ENCODE assay signal across 1 cellular context in the genomic region with DNA sequence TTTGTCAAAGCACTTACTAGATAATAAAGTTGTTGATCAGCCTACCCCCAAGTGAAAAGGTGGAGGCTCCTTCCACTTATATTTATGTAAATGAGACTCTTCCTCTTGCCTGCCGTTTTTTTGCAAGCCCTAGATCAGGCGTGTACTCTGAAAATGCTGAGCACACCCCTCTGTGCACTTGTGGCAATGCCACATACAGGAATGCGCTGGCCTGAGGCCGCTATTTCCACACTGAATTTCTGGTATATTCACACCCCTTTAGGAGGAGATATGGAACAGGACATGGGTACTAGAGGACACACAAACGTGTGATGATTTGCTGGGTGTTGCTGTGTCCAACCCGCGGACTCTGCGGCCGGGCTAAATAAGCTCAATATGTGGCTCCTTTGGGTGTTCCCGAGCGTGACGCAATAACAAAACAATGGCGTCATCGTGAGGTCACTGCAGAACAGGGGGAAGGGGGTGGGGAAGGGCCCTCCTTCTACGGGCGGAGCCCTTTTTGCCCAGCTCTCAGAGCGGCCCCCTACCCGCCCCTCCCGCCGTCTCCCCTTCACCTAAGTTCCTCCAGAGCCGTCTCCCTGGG.
TF ChIP-seq lines count a peak whose summit lies in the region.

No MANE protein-coding gene starts in this region.

TF ChIP-seq in HepG2, 621 proteins besides CTCF, POLR2A, EP300 and RAD21 (continued from another document and continues in another):
- TF ChIP-seq, protein P1, sequence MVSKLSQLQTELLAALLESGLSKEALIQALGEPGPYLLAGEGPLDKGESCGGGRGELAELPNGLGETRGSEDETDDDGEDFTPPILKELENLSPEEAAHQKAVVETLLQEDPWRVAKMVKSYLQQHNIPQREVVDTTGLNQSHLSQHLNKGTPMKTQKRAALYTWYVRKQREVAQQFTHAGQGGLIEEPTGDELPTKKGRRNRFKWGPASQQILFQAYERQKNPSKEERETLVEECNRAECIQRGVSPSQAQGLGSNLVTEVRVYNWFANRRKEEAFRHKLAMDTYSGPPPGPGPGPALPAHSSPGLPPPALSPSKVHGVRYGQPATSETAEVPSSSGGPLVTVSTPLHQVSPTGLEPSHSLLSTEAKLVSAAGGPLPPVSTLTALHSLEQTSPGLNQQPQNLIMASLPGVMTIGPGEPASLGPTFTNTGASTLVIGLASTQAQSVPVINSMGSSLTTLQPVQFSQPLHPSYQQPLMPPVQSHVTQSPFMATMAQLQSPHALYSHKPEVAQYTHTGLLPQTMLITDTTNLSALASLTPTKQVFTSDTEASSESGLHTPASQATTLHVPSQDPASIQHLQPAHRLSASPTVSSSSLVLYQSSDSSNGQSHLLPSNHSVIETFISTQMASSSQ (IDR thresholded peaks at IDR 0.05; ENCODE audit: low read depth), result 0 out of 2 replicates have a peak, but pooled peaks have one; percentile 24
- TF ChIP-seq, protein P1 (CRISPR knock-in tag; IDR thresholded peaks at IDR 0.05; ENCODE audit: borderline replicate concordance), result no peak
- TF ChIP-seq ZNF350 (CRISPR knock-in tag; IDR thresholded peaks at IDR 0.05; ENCODE audit: borderline replicate concordance, low read depth) (peak; percentile 17; the same call in 1 of the 2 replicates), TEAD2 (CRISPR knock-in tag; IDR thresholded peaks at IDR 0.05) (no peak), ZNF543 (CRISPR knock-in tag; IDR thresholded peaks at IDR 0.05) (no peak), SP2 (CRISPR knock-in tag; IDR thresholded peaks at IDR 0.05) (no peak), FOXK1 (CRISPR knock-in tag; IDR thresholded peaks at IDR 0.05; ENCODE audit: borderline replicate concordance, low read depth) (no peak), KLF16 (CRISPR knock-in tag; IDR thresholded peaks at IDR 0.05) (no peak), CREB1 (IDR thresholded peaks at IDR 0.05) (peak; percentile 95), CREB1 (CRISPR knock-in tag; IDR thresholded peaks at IDR 0.05) (peak; percentile 97; the same call in 1 of the 2 replicates), ZMYM4 (CRISPR knock-in tag; IDR thresholded peaks at IDR 0.05) (no peak), SOX5 (CRISPR knock-in tag; IDR thresholded peaks at IDR 0.05; ENCODE audit: borderline replicate concordance) (no peak), HNRNPL (IDR thresholded peaks at IDR 0.05; ENCODE audit: low read depth, low read length) (no peak), ADNP (CRISPR knock-in tag; IDR thresholded peaks at IDR 0.05) (no peak), ZNF367 (CRISPR knock-in tag; IDR thresholded peaks at IDR 0.05; ENCODE audit: borderline replicate concordance) (no peak), TOE1 (CRISPR knock-in tag; IDR thresholded peaks at IDR 0.05) (no peak), ZNF251 (CRISPR knock-in tag; IDR thresholded peaks at IDR 0.05) (no peak), ZNF644 (CRISPR knock-in tag; IDR thresholded peaks at IDR 0.05; ENCODE audit: low read depth) (no peak), GATAD1 (CRISPR knock-in tag; IDR thresholded peaks at IDR 0.05) (no peak), ZNF224 (CRISPR knock-in tag; IDR thresholded peaks at IDR 0.05) (no peak), KDM4B (CRISPR knock-in tag; IDR thresholded peaks at IDR 0.05) (no peak), KDM6A (CRISPR knock-in tag; IDR thresholded peaks at IDR 0.05; ENCODE audit: low read depth) (no peak), ZSCAN9 (CRISPR knock-in tag; IDR thresholded peaks at IDR 0.05; ENCODE audit: borderline replicate concordance) (no peak), SALL2 (CRISPR knock-in tag; IDR thresholded peaks at IDR 0.05) (no peak)
- TF ChIP-seq, protein P2, sequence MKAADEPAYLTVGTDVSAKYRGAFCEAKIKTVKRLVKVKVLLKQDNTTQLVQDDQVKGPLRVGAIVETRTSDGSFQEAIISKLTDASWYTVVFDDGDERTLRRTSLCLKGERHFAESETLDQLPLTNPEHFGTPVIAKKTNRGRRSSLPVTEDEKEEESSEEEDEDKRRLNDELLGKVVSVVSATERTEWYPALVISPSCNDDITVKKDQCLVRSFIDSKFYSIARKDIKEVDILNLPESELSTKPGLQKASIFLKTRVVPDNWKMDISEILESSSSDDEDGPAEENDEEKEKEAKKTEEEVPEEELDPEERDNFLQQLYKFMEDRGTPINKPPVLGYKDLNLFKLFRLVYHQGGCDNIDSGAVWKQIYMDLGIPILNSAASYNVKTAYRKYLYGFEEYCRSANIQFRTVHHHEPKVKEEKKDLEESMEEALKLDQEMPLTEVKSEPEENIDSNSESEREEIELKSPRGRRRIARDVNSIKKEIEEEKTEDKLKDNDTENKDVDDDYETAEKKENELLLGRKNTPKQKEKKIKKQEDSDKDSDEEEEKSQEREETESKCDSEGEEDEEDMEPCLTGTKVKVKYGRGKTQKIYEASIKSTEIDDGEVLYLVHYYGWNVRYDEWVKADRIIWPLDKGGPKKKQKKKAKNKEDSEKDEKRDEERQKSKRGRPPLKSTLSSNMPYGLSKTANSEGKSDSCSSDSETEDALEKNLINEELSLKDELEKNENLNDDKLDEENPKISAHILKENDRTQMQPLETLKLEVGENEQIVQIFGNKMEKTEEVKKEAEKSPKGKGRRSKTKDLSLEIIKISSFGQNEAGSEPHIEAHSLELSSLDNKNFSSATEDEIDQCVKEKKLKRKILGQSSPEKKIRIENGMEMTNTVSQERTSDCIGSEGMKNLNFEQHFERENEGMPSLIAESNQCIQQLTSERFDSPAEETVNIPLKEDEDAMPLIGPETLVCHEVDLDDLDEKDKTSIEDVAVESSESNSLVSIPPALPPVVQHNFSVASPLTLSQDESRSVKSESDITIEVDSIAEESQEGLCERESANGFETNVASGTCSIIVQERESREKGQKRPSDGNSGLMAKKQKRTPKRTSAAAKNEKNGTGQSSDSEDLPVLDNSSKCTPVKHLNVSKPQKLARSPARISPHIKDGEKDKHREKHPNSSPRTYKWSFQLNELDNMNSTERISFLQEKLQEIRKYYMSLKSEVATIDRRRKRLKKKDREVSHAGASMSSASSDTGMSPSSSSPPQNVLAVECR (CRISPR knock-in tag; IDR thresholded peaks at IDR 0.05; ENCODE audit: borderline replicate concordance), result no peak
- TF ChIP-seq, protein P3, sequence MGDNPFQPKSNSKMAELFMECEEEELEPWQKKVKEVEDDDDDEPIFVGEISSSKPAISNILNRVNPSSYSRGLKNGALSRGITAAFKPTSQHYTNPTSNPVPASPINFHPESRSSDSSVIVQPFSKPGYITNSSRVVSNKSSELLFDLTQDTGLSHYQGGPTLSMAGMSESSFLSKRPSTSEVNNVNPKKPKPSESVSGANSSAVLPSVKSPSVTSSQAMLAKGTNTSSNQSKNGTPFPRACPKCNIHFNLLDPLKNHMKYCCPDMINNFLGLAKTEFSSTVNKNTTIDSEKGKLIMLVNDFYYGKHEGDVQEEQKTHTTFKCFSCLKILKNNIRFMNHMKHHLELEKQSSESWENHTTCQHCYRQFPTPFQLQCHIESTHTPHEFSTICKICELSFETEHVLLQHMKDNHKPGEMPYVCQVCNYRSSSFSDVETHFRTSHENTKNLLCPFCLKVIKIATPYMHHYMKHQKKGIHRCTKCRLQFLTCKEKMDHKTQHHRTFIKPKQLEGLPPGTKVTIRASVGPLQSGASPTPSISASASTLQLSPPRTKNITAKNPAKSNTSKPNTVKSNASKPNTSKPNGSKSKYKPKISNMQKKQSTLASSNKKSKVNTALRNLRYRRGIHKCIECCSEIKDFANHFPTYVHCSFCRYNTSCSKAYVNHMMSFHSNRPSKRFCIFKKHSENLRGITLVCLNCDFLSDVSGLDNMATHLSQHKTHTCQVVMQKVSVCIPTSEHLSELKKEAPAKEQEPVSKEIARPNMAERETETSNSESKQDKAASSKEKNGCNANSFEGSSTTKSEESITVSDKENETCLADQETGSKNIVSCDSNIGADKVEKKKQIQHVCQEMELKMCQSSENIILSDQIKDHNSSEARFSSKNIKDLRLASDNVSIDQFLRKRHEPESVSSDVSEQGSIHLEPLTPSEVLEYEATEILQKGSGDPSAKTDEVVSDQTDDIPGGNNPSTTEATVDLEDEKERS (CRISPR knock-in tag; IDR thresholded peaks at IDR 0.05), result no peak
- TF ChIP-seq, protein P4, sequence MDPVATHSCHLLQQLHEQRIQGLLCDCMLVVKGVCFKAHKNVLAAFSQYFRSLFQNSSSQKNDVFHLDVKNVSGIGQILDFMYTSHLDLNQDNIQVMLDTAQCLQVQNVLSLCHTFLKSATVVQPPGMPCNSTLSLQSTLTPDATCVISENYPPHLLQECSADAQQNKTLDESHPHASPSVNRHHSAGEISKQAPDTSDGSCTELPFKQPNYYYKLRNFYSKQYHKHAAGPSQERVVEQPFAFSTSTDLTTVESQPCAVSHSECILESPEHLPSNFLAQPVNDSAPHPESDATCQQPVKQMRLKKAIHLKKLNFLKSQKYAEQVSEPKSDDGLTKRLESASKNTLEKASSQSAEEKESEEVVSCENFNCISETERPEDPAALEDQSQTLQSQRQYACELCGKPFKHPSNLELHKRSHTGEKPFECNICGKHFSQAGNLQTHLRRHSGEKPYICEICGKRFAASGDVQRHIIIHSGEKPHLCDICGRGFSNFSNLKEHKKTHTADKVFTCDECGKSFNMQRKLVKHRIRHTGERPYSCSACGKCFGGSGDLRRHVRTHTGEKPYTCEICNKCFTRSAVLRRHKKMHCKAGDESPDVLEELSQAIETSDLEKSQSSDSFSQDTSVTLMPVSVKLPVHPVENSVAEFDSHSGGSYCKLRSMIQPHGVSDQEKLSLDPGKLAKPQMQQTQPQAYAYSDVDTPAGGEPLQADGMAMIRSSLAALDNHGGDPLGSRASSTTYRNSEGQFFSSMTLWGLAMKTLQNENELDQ (CRISPR knock-in tag; IDR thresholded peaks at IDR 0.05; ENCODE audit: borderline replicate concordance), result no peak
- TF ChIP-seq, protein P5, sequence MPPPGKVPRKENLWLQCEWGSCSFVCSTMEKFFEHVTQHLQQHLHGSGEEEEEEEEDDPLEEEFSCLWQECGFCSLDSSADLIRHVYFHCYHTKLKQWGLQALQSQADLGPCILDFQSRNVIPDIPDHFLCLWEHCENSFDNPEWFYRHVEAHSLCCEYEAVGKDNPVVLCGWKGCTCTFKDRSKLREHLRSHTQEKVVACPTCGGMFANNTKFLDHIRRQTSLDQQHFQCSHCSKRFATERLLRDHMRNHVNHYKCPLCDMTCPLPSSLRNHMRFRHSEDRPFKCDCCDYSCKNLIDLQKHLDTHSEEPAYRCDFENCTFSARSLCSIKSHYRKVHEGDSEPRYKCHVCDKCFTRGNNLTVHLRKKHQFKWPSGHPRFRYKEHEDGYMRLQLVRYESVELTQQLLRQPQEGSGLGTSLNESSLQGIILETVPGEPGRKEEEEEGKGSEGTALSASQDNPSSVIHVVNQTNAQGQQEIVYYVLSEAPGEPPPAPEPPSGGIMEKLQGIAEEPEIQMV (CRISPR knock-in tag; IDR thresholded peaks at IDR 0.05; ENCODE audit: low read depth), result no peak
- TF ChIP-seq, protein P6, sequence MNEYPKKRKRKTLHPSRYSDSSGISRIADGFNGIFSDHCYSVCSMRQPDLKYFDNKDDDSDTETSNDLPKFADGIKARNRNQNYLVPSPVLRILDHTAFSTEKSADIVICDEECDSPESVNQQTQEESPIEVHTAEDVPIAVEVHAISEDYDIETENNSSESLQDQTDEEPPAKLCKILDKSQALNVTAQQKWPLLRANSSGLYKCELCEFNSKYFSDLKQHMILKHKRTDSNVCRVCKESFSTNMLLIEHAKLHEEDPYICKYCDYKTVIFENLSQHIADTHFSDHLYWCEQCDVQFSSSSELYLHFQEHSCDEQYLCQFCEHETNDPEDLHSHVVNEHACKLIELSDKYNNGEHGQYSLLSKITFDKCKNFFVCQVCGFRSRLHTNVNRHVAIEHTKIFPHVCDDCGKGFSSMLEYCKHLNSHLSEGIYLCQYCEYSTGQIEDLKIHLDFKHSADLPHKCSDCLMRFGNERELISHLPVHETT (CRISPR knock-in tag; conservative IDR thresholded peaks at IDR 0.05), result no peak
- TF ChIP-seq, protein P7, sequence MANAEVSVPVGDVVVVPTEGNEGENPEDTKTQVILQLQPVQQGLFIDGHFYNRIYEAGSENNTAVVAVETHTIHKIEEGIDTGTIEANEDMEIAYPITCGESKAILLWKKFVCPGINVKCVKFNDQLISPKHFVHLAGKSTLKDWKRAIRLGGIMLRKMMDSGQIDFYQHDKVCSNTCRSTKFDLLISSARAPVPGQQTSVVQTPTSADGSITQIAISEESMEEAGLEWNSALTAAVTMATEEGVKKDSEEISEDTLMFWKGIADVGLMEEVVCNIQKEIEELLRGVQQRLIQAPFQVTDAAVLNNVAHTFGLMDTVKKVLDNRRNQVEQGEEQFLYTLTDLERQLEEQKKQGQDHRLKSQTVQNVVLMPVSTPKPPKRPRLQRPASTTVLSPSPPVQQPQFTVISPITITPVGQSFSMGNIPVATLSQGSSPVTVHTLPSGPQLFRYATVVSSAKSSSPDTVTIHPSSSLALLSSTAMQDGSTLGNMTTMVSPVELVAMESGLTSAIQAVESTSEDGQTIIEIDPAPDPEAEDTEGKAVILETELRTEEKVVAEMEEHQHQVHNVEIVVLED (CRISPR knock-in tag; IDR thresholded peaks at IDR 0.05; ENCODE audit: borderline replicate concordance), result no peak; the same call in 1 of the 2 replicates
- TF ChIP-seq, protein P8, sequence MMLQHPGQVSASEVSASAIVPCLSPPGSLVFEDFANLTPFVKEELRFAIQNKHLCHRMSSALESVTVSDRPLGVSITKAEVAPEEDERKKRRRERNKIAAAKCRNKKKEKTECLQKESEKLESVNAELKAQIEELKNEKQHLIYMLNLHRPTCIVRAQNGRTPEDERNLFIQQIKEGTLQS (CRISPR knock-in tag; IDR thresholded peaks at IDR 0.05), result no peak
- TF ChIP-seq, protein P9, sequence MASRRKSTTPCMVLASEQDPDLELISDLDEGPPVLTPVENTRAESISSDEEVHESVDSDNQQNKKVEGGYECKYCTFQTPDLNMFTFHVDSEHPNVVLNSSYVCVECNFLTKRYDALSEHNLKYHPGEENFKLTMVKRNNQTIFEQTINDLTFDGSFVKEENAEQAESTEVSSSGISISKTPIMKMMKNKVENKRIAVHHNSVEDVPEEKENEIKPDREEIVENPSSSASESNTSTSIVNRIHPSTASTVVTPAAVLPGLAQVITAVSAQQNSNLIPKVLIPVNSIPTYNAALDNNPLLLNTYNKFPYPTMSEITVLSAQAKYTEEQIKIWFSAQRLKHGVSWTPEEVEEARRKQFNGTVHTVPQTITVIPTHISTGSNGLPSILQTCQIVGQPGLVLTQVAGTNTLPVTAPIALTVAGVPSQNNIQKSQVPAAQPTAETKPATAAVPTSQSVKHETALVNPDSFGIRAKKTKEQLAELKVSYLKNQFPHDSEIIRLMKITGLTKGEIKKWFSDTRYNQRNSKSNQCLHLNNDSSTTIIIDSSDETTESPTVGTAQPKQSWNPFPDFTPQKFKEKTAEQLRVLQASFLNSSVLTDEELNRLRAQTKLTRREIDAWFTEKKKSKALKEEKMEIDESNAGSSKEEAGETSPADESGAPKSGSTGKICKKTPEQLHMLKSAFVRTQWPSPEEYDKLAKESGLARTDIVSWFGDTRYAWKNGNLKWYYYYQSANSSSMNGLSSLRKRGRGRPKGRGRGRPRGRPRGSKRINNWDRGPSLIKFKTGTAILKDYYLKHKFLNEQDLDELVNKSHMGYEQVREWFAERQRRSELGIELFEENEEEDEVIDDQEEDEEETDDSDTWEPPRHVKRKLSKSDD (CRISPR knock-in tag; IDR thresholded peaks at IDR 0.05; ENCODE audit: low read depth), result peak; percentile 99
